ENCODE assay signal across 10 cellular contexts in genomic region chr12:115337693-115338543, GRCh38.
A peak's percentile ranks its signal among the peaks of the same experiment; 100 is the strongest.
DNase-seq lines count a peak whose midpoint lies in the region; ATAC-seq, FAIRE-seq and TF ChIP-seq lines count a peak whose summit lies in the region.
"Had no signal": no experiment of that assay in that cellular context is flagged by ENCODE, and none has a peak within 500 bp of the region (broad histone marks: within the 10 kb centered on the region; RNA-seq: fewer than 3 reads in every experiment).

No MANE protein-coding gene starts in this region.

- H3K4me1 ChIP-seq in pancreas, result no peaks in the 10 kb centered on the region

- intact Hi-C loops in pancreas (cut with DNase I), result no loop called here

- H3K9me3 ChIP-seq in pancreas, result no peaks in the 10 kb centered on the region

- no peak overlapping the region for H3K4me3 ChIP-seq in pancreas

- no peak overlapping the region for H3K27ac ChIP-seq in pancreas

- TF ChIP-seq CTCF in pancreas (IDR thresholded peaks at IDR 0.05), result no peak

- peak; percentile 74 for ATAC-seq in esophagus mucosa
- peak in 3 of 4 donors; percentile 31 to 55 (median 50) for ATAC-seq in pancreas
- no peak for ATAC-seq in GM18870 (IDR thresholded peaks at IDR 0.05; ENCODE audit: unreplicated experiment)
- ATAC-seq: activated CD8-positive, alpha-beta T cell treated with anti-CD3 and anti-CD28 coated beads for 36 hours had no signal

- DNase-seq in ELR (ENCODE audit: low read depth) (peak; percentile 96), OCI-M1 (lab: John Stamatoyannopoulos, UW) (peak; percentile 10), pancreas (peak in 1 of 6 donors; percentile 12), activated T-cell treated with anti-CD3 and anti-CD28 coated beads for 4 hours (no peak), ecto neural progenitor cell (ENCODE audit: low spot score) (no peak)
- no peak for DNase-seq in stimulated activated CD8-positive, alpha-beta memory T cell treated with anti-CD3 and anti-CD28 coated beads, Interleukin-4, amount 100 ng/mL, for 48 hours
- DNase-seq: activated CD8-positive, alpha-beta T cell treated with anti-CD3 and anti-CD28 coated beads for 36 hours had no signal

- H3K27me3 ChIP-seq in pancreas, result no peaks in the 10 kb centered on the region

- no peak for FAIRE-seq in pancreas (lab: Jason Lieb, UNC)
- FAIRE-seq: GM18507 had no signal

- WGBS in pancreas, 2 donors, result 62 to 65% methylated on average over 12 of the region's 12 CpGs

- H3K36me3 ChIP-seq in pancreas, result no peaks in the 10 kb centered on the region

Comparison
In these comparisons a context has a peak if more than half of its experiments do, and no peak if none do; other contexts are left out.
1. DNase-seq: peak in ELR (single experiment) and OCI-M1 (single experiment); none in activated T-cell treated with anti-CD3 and anti-CD28 coated beads for 4 hours (single experiment), ecto neural progenitor cell (single experiment) and stimulated activated CD8-positive, alpha-beta memory T cell treated with anti-CD3 and anti-CD28 coated beads, Interleukin-4, amount 100 ng/mL, for 48 hours (single experiment).